In genomic region chr1:41003640-41004220, GRCh38 we compare ENCODE assay signal across 8 cellular contexts. TPM values are rescaled to one million over a fixed set of nuclear protein-coding genes. Genes with fewer than 3 reads are reported as not detected.
A peak's percentile ranks its signal among the peaks of the same experiment; 100 is the strongest.
DNase-seq lines count a peak whose midpoint lies in the region; ATAC-seq lines count a peak whose summit lies in the region.

No MANE protein-coding gene starts in this region.

- no peaks in the 10 kb centered on the region for H3K9me3 Mint-ChIP-seq in central memory CD8-positive, alpha-beta T cell

- H3K4me3 Mint-ChIP-seq in central memory CD8-positive, alpha-beta T cell = no peak overlapping the region

- ATAC-seq in GM18508 (IDR thresholded peaks at IDR 0.05; ENCODE audit: insufficient read depth, unreplicated experiment) (peak; percentile 76), HG02981 (IDR thresholded peaks at IDR 0.05; ENCODE audit: unreplicated experiment) (peak; percentile 96), left lobe of liver (peak; percentile 93)
- peak; percentile 100 for ATAC-seq in central memory CD8-positive, alpha-beta T cell (replicated peaks; ENCODE audit: extremely low read depth, poor library complexity, severe bottlenecking)

- H3K27me3 Mint-ChIP-seq in central memory CD8-positive, alpha-beta T cell = no peaks in the 10 kb centered on the region

- DNase-seq in A172 (ENCODE audit: low spot score) (peak; percentile 98), NCI-H2171 (lab: John Stamatoyannopoulos, UW) (peak; percentile 92), left lobe of liver (ENCODE audit: low spot score) (peak; percentile 91)
- DNase-seq in activated CD4-positive, CD25-positive, alpha-beta regulatory T cell treated with anti-CD3 and anti-CD28 coated beads, Interleukin-2, amount 50 U/mL, for 72 hours = peak; percentile 62
- peak; percentile 66 to 89 for DNase-seq in central memory CD8-positive, alpha-beta T cell (ENCODE audit: low spot score in 2 of 2)
- DNase-seq in stimulated activated CD4-positive, alpha-beta T cell treated with anti-CD3 and anti-CD28 coated beads, TNF-alpha, amount 100 ng/mL, for 4 hours (ENCODE audit: low read depth in 3 of 3) = peak; percentile 43 to 76 (median 71)

- peaks cover 44% of the 10 kb centered on the region for H3K36me3 Mint-ChIP-seq in central memory CD8-positive, alpha-beta T cell (ENCODE audit: insufficient read depth)

- peaks cover 15% of the 10 kb centered on the region for H3K4me1 Mint-ChIP-seq in central memory CD8-positive, alpha-beta T cell

- H3K27ac Mint-ChIP-seq in central memory CD8-positive, alpha-beta T cell (ENCODE audit: low read depth) = peak overlapping the region; percentile 13

RNA-seq across cellular contexts. Expression of gene SLFNL1, which starts 17.8 kb away (rescaled TPM):
- total RNA-seq in A172 (2014; rRNA removed; shearing (Covaris generic)) = 0.02 and 0.17 TPM in 2 replicates
- total RNA-seq in left lobe of liver = not detected

RNA-seq across cellular contexts. Expression of gene CTPS1, which starts 24.2 kb away (rescaled TPM):
- 41.2 and 43.8 TPM in 2 replicates for total RNA-seq in A172 (2014; rRNA removed; shearing (Covaris generic))
- 35.6 TPM for total RNA-seq in left lobe of liver

Comparison
In these comparisons a context has a peak if more than half of its experiments do, and no peak if none do; other contexts are left out.
1. Peak in every context shown above with its lines: DNase-seq and ATAC-seq.